Comparison of ENCODE assay signal across 1 cellular context in the genomic region with DNA sequence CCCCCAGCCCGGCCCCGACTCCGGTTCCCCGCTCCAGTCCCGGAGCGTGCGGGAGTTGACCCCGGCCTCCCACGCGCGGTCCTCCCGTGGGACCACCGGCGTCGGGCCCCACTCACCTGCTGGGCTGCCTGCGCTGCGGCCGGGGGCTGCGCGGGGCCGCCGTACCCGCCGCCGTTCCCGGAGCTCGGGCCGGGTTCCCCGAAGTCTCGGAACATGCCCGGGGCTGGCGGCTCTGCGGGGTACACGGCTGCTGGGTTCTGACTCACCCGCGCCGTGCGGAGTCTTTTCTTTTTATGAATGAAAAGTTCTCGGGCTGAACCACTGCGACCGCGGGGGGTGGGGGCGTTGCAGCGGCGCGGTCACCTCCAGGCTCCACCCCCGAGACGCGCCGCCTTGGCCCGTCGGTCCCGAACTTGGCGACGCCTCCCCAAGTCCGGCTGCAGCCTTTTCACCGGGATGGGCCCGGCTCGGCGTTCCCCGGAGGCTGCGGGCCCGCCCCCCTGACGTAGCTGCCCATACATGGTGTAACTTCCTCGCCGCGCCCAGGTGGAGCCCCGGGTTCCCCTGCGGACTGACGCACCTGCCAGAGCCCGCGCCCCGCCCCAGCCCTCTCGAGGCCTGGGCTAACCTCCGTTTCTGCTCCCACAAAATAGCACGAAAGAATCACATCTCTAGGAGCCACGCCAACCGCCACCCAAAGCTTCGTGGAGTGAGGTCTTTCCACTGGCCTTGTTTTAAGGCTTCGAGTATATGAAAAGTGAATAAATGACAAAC.
TF ChIP-seq lines count a peak whose summit lies in the region.

TSS of gene FOSL1 (minus strand) at position 264 of the 774 bp plus-strand sequence. CDS start at position 215, 49 bp downstream.

TF ChIP-seq in HepG2, 621 proteins besides CTCF, POLR2A, EP300 and RAD21 (continued from another document and continues in another):
- TF ChIP-seq, protein P1, sequence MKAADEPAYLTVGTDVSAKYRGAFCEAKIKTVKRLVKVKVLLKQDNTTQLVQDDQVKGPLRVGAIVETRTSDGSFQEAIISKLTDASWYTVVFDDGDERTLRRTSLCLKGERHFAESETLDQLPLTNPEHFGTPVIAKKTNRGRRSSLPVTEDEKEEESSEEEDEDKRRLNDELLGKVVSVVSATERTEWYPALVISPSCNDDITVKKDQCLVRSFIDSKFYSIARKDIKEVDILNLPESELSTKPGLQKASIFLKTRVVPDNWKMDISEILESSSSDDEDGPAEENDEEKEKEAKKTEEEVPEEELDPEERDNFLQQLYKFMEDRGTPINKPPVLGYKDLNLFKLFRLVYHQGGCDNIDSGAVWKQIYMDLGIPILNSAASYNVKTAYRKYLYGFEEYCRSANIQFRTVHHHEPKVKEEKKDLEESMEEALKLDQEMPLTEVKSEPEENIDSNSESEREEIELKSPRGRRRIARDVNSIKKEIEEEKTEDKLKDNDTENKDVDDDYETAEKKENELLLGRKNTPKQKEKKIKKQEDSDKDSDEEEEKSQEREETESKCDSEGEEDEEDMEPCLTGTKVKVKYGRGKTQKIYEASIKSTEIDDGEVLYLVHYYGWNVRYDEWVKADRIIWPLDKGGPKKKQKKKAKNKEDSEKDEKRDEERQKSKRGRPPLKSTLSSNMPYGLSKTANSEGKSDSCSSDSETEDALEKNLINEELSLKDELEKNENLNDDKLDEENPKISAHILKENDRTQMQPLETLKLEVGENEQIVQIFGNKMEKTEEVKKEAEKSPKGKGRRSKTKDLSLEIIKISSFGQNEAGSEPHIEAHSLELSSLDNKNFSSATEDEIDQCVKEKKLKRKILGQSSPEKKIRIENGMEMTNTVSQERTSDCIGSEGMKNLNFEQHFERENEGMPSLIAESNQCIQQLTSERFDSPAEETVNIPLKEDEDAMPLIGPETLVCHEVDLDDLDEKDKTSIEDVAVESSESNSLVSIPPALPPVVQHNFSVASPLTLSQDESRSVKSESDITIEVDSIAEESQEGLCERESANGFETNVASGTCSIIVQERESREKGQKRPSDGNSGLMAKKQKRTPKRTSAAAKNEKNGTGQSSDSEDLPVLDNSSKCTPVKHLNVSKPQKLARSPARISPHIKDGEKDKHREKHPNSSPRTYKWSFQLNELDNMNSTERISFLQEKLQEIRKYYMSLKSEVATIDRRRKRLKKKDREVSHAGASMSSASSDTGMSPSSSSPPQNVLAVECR (CRISPR knock-in tag; IDR thresholded peaks at IDR 0.05; ENCODE audit: borderline replicate concordance) = peak; percentile 89
- peak; percentile 81 for TF ChIP-seq GABPB1 (CRISPR knock-in tag; IDR thresholded peaks at IDR 0.05)
- TF ChIP-seq ZNF549 (CRISPR knock-in tag; IDR thresholded peaks at IDR 0.05) = no peak
- TF ChIP-seq, protein P2, sequence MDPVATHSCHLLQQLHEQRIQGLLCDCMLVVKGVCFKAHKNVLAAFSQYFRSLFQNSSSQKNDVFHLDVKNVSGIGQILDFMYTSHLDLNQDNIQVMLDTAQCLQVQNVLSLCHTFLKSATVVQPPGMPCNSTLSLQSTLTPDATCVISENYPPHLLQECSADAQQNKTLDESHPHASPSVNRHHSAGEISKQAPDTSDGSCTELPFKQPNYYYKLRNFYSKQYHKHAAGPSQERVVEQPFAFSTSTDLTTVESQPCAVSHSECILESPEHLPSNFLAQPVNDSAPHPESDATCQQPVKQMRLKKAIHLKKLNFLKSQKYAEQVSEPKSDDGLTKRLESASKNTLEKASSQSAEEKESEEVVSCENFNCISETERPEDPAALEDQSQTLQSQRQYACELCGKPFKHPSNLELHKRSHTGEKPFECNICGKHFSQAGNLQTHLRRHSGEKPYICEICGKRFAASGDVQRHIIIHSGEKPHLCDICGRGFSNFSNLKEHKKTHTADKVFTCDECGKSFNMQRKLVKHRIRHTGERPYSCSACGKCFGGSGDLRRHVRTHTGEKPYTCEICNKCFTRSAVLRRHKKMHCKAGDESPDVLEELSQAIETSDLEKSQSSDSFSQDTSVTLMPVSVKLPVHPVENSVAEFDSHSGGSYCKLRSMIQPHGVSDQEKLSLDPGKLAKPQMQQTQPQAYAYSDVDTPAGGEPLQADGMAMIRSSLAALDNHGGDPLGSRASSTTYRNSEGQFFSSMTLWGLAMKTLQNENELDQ (CRISPR knock-in tag; IDR thresholded peaks at IDR 0.05; ENCODE audit: borderline replicate concordance) = no peak
- no peak for TF ChIP-seq TCF7 (IDR thresholded peaks at IDR 0.05; ENCODE audit: low read depth)
- TF ChIP-seq ATF7-NPFF (CRISPR knock-in tag; IDR thresholded peaks at IDR 0.05; ENCODE audit: low read depth) = no peak; the same call in 1 of the 2 replicates
- no peak for TF ChIP-seq ZNF34 (CRISPR knock-in tag; IDR thresholded peaks at IDR 0.05; ENCODE audit: borderline replicate concordance)
- no peak for TF ChIP-seq FIP1L1 (IDR thresholded peaks at IDR 0.05; ENCODE audit: borderline replicate concordance, insufficient read depth, low read depth, low read length)
- no peak for TF ChIP-seq ZNF367 (CRISPR knock-in tag; IDR thresholded peaks at IDR 0.05; ENCODE audit: borderline replicate concordance)
- TF ChIP-seq, protein P3, sequence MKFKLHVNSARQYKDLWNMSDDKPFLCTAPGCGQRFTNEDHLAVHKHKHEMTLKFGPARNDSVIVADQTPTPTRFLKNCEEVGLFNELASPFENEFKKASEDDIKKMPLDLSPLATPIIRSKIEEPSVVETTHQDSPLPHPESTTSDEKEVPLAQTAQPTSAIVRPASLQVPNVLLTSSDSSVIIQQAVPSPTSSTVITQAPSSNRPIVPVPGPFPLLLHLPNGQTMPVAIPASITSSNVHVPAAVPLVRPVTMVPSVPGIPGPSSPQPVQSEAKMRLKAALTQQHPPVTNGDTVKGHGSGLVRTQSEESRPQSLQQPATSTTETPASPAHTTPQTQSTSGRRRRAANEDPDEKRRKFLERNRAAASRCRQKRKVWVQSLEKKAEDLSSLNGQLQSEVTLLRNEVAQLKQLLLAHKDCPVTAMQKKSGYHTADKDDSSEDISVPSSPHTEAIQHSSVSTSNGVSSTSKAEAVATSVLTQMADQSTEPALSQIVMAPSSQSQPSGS (CRISPR knock-in tag; IDR thresholded peaks at IDR 0.05) = peak; percentile 52; the same call in 1 of the 2 replicates
- TF ChIP-seq ZNF318 (CRISPR knock-in tag; IDR thresholded peaks at IDR 0.05) = no peak
- 0 out of 2 replicates have a peak, but pooled peaks have one; percentile 31 for TF ChIP-seq NFYC (CRISPR knock-in tag; IDR thresholded peaks at IDR 0.05)
- no peak; the same call in 1 of the 2 replicates for TF ChIP-seq ZBTB10 (CRISPR knock-in tag; IDR thresholded peaks at IDR 0.05; ENCODE audit: borderline replicate concordance)
- TF ChIP-seq KLF6 (CRISPR knock-in tag; IDR thresholded peaks at IDR 0.05) = 0 out of 2 replicates have a peak, but pooled peaks have one; percentile 12
- no peak for TF ChIP-seq BORCS8-MEF2B (CRISPR knock-in tag; IDR thresholded peaks at IDR 0.05)
- TF ChIP-seq MED13 (CRISPR knock-in tag; IDR thresholded peaks at IDR 0.05) = peak; percentile 57; the same call in 1 of the 2 replicates
- no peak for TF ChIP-seq ZNF83 (CRISPR knock-in tag; IDR thresholded peaks at IDR 0.05; ENCODE audit: borderline replicate concordance)
- TF ChIP-seq, protein P4, sequence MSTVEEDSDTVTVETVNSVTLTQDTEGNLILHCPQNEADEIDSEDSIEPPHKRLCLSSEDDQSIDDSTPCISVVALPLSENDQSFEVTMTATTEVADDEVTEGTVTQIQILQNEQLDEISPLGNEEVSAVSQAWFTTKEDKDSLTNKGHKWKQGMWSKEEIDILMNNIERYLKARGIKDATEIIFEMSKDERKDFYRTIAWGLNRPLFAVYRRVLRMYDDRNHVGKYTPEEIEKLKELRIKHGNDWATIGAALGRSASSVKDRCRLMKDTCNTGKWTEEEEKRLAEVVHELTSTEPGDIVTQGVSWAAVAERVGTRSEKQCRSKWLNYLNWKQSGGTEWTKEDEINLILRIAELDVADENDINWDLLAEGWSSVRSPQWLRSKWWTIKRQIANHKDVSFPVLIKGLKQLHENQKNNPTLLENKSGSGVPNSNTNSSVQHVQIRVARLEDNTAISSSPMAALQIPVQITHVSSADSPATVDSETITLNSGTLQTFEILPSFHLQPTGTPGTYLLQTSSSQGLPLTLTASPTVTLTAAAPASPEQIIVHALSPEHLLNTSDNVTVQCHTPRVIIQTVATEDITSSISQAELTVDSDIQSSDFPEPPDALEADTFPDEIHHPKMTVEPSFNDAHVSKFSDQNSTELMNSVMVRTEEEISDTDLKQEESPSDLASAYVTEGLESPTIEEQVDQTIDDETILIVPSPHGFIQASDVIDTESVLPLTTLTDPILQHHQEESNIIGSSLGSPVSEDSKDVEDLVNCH (CRISPR knock-in tag; IDR thresholded peaks at IDR 0.05) = no peak
- TF ChIP-seq TAF15 (IDR thresholded peaks at IDR 0.05; ENCODE audit: low read depth, low read length, poor library complexity, severe bottlenecking) = peak; percentile 76
- TF ChIP-seq MYC (CRISPR knock-in tag; IDR thresholded peaks at IDR 0.05; ENCODE audit: borderline replicate concordance) = no peak; the same call in 1 of the 2 replicates
- no peak for TF ChIP-seq ZUFSP (CRISPR knock-in tag; IDR thresholded peaks at IDR 0.05; ENCODE audit: borderline replicate concordance)
- TF ChIP-seq ZNF773 (CRISPR knock-in tag; IDR thresholded peaks at IDR 0.05; ENCODE audit: borderline replicate concordance) = no peak
- TF ChIP-seq HNF4G (IDR thresholded peaks at IDR 0.05; ENCODE audit: borderline replicate concordance, low read depth, low read length) = no peak
- no peak for TF ChIP-seq HNF4G (CRISPR knock-in tag; IDR thresholded peaks at IDR 0.05; ENCODE audit: borderline replicate concordance, low read depth)
- no peak for TF ChIP-seq ZNF207 (IDR thresholded peaks at IDR 0.05; ENCODE audit: borderline replicate concordance)
